ENCODE assay signal across 17 cellular contexts in genomic region chr14:54828031-54828430, GRCh38.
A peak's percentile ranks its signal among the peaks of the same experiment; 100 is the strongest.
DNase-seq lines count a peak whose midpoint lies in the region; ATAC-seq lines count a peak whose summit lies in the region.
"Had no signal": no experiment of that assay in that cellular context is flagged by ENCODE, and none has a peak within 500 bp of the region (broad histone marks: within the 10 kb centered on the region; RNA-seq: fewer than 3 reads in every experiment).

No MANE protein-coding gene starts in this region.

- no peak overlapping the region for H3K27ac ChIP-seq in effector memory CD4-positive, alpha-beta T cell (ENCODE audit: insufficient read depth, low read length, poor library complexity, severe bottlenecking)
- H3K27ac ChIP-seq: 22Rv1; A549; BLaER1 treated with 17β-estradiol and CSF1 and Interleukin-3, amounts not matched to agents 10 nM and 100 nM; C4-2B had no signal

- no peaks in the 10 kb centered on the region for H3K9me3 ChIP-seq in effector memory CD4-positive, alpha-beta T cell (ENCODE audit: control insufficient read depth, low read length)

- H3K4me3 ChIP-seq in effector memory CD4-positive, alpha-beta T cell (ENCODE audit: insufficient read depth, low read depth, low read length, poor library complexity, severe bottlenecking) = no peak overlapping the region
- H3K4me3 ChIP-seq: A549; BLaER1 treated with 17β-estradiol and CSF1 and Interleukin-3, amounts not matched to agents 10 nM and 100 nM had no signal

- DNase-seq in DMS 273 (lab: John Stamatoyannopoulos, UW; ENCODE audit: unreplicated experiment) (peak; percentile 47), DMS 273 treated with DMSO at 0.1 percent for 48 hours (lab: John Stamatoyannopoulos, UW) (no peak), NCI-H526 (lab: John Stamatoyannopoulos, UW) (peak; percentile 66 to 78), germinal center (ENCODE audit: low spot score) (peak; percentile 49)
- no peak for DNase-seq in effector memory CD4-positive, alpha-beta T cell
- DNase-seq: AML-193; Caco-2; Calu3; CD4-positive, alpha-beta T cell; CD8-positive, alpha-beta T cell; DMS79 treated with DMSO at 0.1 percent for 48 hours; GF-D8 had no signal

- no peaks in the 10 kb centered on the region for H3K27me3 ChIP-seq in effector memory CD4-positive, alpha-beta T cell (replicated peaks; ENCODE audit: control insufficient read depth, insufficient read depth, low read length, poor library complexity, severe bottlenecking)
- H3K27me3 ChIP-seq: BLaER1 treated with 17β-estradiol and CSF1 and Interleukin-3, amounts not matched to agents 10 nM and 100 nM had no signal

- H3K4me1 ChIP-seq in effector memory CD4-positive, alpha-beta T cell (ENCODE audit: control insufficient read depth, insufficient read depth, low read length, poor library complexity, severe bottlenecking) = no peaks in the 10 kb centered on the region
- H3K4me1 ChIP-seq: A549; BLaER1 treated with 17β-estradiol and CSF1 and Interleukin-3, amounts not matched to agents 10 nM and 100 nM; Caco-2 had no signal

- no peak for ATAC-seq in HG02970 (IDR thresholded peaks at IDR 0.05; ENCODE audit: low FRiP score, unreplicated experiment)
- ATAC-seq: A549; CD8-positive, alpha-beta T cell had no signal

- no peaks in the 10 kb centered on the region for H3K36me3 ChIP-seq in effector memory CD4-positive, alpha-beta T cell (ENCODE audit: control insufficient read depth, insufficient read depth, low read length)
- H3K36me3 ChIP-seq: BLaER1 treated with 17β-estradiol and CSF1 and Interleukin-3, amounts not matched to agents 10 nM and 100 nM had no signal

Comparison
In these comparisons a context has a peak if more than half of its experiments do, and no peak if none do; other contexts are left out.
1. DNase-seq: peak in DMS 273 (single experiment), NCI-H526 (2 of 2) and germinal center (single experiment); none in DMS 273 treated with DMSO at 0.1 percent for 48 hours (single experiment) and effector memory CD4-positive, alpha-beta T cell (0 of 3).